16 cellular contexts compared by ENCODE assay signal in the genomic region with DNA sequence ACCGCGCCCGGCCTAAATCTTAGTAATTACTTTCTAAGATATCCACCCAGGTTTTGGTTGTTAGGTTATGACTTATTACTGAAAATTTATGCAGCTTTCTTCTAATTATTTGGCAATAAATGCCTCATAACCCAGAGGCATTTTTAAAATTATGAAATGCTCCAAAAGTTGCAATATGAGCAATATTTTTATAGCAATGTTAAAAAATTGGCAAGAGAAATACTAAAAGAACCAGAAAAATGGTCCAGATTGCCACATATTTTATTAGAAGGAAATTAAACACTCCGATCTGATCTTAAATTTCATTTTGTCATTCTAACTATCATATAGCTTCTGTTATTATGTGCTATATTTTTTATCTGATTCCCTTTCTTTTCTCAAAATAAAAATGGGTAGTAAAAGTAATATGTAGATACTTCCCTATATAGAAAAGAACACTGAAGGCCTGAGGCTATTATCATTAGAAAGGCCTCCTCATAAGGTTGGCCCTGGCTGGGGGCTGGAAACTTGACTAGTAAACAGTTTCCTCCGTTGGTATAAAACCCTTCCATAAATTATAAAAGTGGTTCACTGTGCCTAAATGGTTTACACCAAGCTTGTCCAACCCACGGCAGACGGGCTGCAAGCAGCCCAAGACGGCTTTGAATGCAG. TPM values are rescaled to one million over a fixed set of nuclear protein-coding genes. Genes with fewer than 3 reads are reported as not detected.
A peak's percentile ranks its signal among the peaks of the same experiment; 100 is the strongest.
DNase-seq lines count a peak whose midpoint lies in the region; TF ChIP-seq lines count a peak whose summit lies in the region.
"Had no signal": no experiment of that assay in that cellular context is flagged by ENCODE, and none has a peak within 500 bp of the region (broad histone marks: within the 10 kb centered on the region; RNA-seq: fewer than 3 reads in every experiment).

No MANE protein-coding gene starts in this region.

- TF ChIP-seq CTCF in osteocyte (IDR thresholded peaks at IDR 0.05) (no peak), right atrium auricular region (IDR thresholded peaks at IDR 0.05) (no peak)

- H3K27ac ChIP-seq in subcutaneous abdominal adipose tissue (ENCODE audit: low read depth, low read length) (peak overlapping the region; percentile 64), right atrium auricular region (no peak overlapping the region)
- H3K27ac ChIP-seq: BLaER1 treated with 17β-estradiol and CSF1 and Interleukin-3, amounts not matched to agents 10 nM and 100 nM had no signal

- peaks cover 5% of the 10 kb centered on the region for H3K36me3 ChIP-seq in adipocyte (ENCODE audit: control insufficient read depth, insufficient read depth, low read length, severe bottlenecking)
- H3K36me3 ChIP-seq in subcutaneous abdominal adipose tissue (ENCODE audit: control insufficient read depth in 5 of 5, insufficient read depth in 5 of 5, low read length in 5 of 5), result peaks cover 3 to 9% (median 7%) of the 10 kb centered on the region in 5 donors
- H3K36me3 ChIP-seq in right atrium auricular region, result no peaks in the 10 kb centered on the region

- H3K4me1 Mint-ChIP-seq in osteocyte (ENCODE audit: unreplicated experiment), result peaks cover 21% of the 10 kb centered on the region
- H3K4me1 Mint-ChIP-seq in T-helper 2 cell treated with Interferon-gamma antibody and Interleukin-4, amounts not matched to agents 5 μg/mL and 100 μg/mL, for 36 hours (ENCODE audit: low read depth), result no peaks in the 10 kb centered on the region

- H3K9me3 ChIP-seq in adipocyte (ENCODE audit: control insufficient read depth, low read length) (no peaks in the 10 kb centered on the region), subcutaneous abdominal adipose tissue (ENCODE audit: control insufficient read depth in 5 of 5, low read length in 5 of 5) (peaks cover 0 to 2% (median 0%) of the 10 kb centered on the region in 5 donors), right atrium auricular region (no peaks in the 10 kb centered on the region)

- H3K4me3 Mint-ChIP-seq in osteocyte (ENCODE audit: unreplicated experiment), result no peak overlapping the region
- H3K4me3 Mint-ChIP-seq in T-helper 2 cell treated with Interferon-gamma antibody and Interleukin-4, amounts not matched to agents 5 μg/mL and 100 μg/mL, for 36 hours, result no peak overlapping the region
- H3K4me3 Mint-ChIP-seq: B cell; CD8-positive, alpha-beta T cell; HFFc6 had no signal

- H3K9ac ChIP-seq in adipocyte (ENCODE audit: low read length), result peak overlapping the region; percentile 40
- peak overlapping the region in 1 of 5 donors; percentile 47 for H3K9ac ChIP-seq in subcutaneous abdominal adipose tissue (ENCODE audit: low read length in 5 of 5)
- H3K9ac ChIP-seq: BLaER1 treated with 17β-estradiol and CSF1 and Interleukin-3, amounts not matched to agents 10 nM and 100 nM had no signal

- H3K27me3 ChIP-seq in adipocyte (replicated peaks; ENCODE audit: control insufficient read depth, insufficient read depth, low read length), result no peaks in the 10 kb centered on the region
- no peaks in the 10 kb centered on the region for H3K27me3 ChIP-seq in subcutaneous abdominal adipose tissue (ENCODE audit: control insufficient read depth in 5 of 5, insufficient read depth in 4 of 5, low read length in 5 of 5)
- no peaks in the 10 kb centered on the region for H3K27me3 ChIP-seq in right atrium auricular region
- H3K27me3 ChIP-seq: BLaER1 treated with 17β-estradiol and CSF1 and Interleukin-3, amounts not matched to agents 10 nM and 100 nM had no signal

- H3K27ac Mint-ChIP-seq in osteocyte (ENCODE audit: unreplicated experiment), result peak overlapping the region; percentile 82
- H3K27ac Mint-ChIP-seq in T-helper 2 cell treated with Interferon-gamma antibody and Interleukin-4, amounts not matched to agents 5 μg/mL and 100 μg/mL, for 36 hours, result no peak overlapping the region
- H3K27ac Mint-ChIP-seq: B cell; CD8-positive, alpha-beta T cell; HFFc6 had no signal

- H3K27me3 Mint-ChIP-seq in osteocyte (ENCODE audit: unreplicated experiment), result no peaks in the 10 kb centered on the region
- H3K27me3 Mint-ChIP-seq in T-helper 2 cell treated with Interferon-gamma antibody and Interleukin-4, amounts not matched to agents 5 μg/mL and 100 μg/mL, for 36 hours (ENCODE audit: low read depth), result no peaks in the 10 kb centered on the region
- H3K27me3 Mint-ChIP-seq: B cell had no signal

- peaks cover 21% of the 10 kb centered on the region for H3K36me3 Mint-ChIP-seq in osteocyte (ENCODE audit: unreplicated experiment)
- H3K36me3 Mint-ChIP-seq in T-helper 2 cell treated with Interferon-gamma antibody and Interleukin-4, amounts not matched to agents 5 μg/mL and 100 μg/mL, for 36 hours (ENCODE audit: low read depth), result peaks cover 43% of the 10 kb centered on the region

- DNase-seq in MV-4-11 (lab: John Stamatoyannopoulos, UW), result peak; percentile 41
- DNase-seq in adipocyte (ENCODE audit: low read depth), result peak; percentile 8
- no peak for DNase-seq in osteocyte (ENCODE audit: extremely low spot score, unreplicated experiment)
- DNase-seq in right atrium auricular region (ENCODE audit: low spot score), result no peak
- DNase-seq in NCI-H2227 treated with DMSO at 0.1 percent for 48 hours (lab: John Stamatoyannopoulos, UW), result no peak
- no peak for DNase-seq in T-helper 2 cell treated with Interferon-gamma antibody and Interleukin-4, amounts not matched to agents 5 μg/mL and 100 μg/mL, for 36 hours (ENCODE audit: low spot score)
- DNase-seq: Calu3; CD8-positive, alpha-beta T cell; DMS79 treated with DMSO at 0.1 percent for 48 hours; GF-D8; GOT3; H7; HFFc6 had no signal

- H3K4me3 ChIP-seq in adipocyte (ENCODE audit: low read length) (no peak overlapping the region), subcutaneous abdominal adipose tissue (ENCODE audit: low read depth in 1 of 5, low read length in 5 of 5) (no peak overlapping the region), right atrium auricular region (no peak overlapping the region)
- H3K4me3 ChIP-seq: BLaER1 treated with 17β-estradiol and CSF1 and Interleukin-3, amounts not matched to agents 10 nM and 100 nM had no signal

- peaks cover 12% of the 10 kb centered on the region for H3K9me3 Mint-ChIP-seq in osteocyte (ENCODE audit: unreplicated experiment)
- H3K9me3 Mint-ChIP-seq in T-helper 2 cell treated with Interferon-gamma antibody and Interleukin-4, amounts not matched to agents 5 μg/mL and 100 μg/mL, for 36 hours, result peaks cover 6% of the 10 kb centered on the region

- H3K4me1 ChIP-seq in adipocyte (ENCODE audit: control insufficient read depth, insufficient read depth, low read length) (peaks cover 18% of the 10 kb centered on the region), subcutaneous abdominal adipose tissue (ENCODE audit: control insufficient read depth in 5 of 5, insufficient read depth in 5 of 5, low read length in 5 of 5) (peaks cover 0 to 18% (median 9%) of the 10 kb centered on the region in 5 donors), right atrium auricular region (no peaks in the 10 kb centered on the region)
- H3K4me1 ChIP-seq: BLaER1 treated with 17β-estradiol and CSF1 and Interleukin-3, amounts not matched to agents 10 nM and 100 nM had no signal

RNA-seq across cellular contexts. Expression of a gene that starts 22.1 kb away (rescaled TPM):
- total RNA-seq in osteocyte, result 9.1 and 11.0 TPM in 2 replicates
- 1 to 10 TPM; 7.3 to 7.8 TPM for total RNA-seq in right atrium auricular region

Comparison
In these comparisons a context has a peak if more than half of its experiments do, and no peak if none do; other contexts are left out.
1. DNase-seq: peak in MV-4-11 (single experiment) and adipocyte (single experiment); none in osteocyte (single experiment), right atrium auricular region (single experiment), NCI-H2227 treated with DMSO at 0.1 percent for 48 hours (single experiment) and T-helper 2 cell treated with Interferon-gamma antibody and Interleukin-4, amounts not matched to agents 5 μg/mL and 100 μg/mL, for 36 hours (single experiment).